In the genomic region with DNA sequence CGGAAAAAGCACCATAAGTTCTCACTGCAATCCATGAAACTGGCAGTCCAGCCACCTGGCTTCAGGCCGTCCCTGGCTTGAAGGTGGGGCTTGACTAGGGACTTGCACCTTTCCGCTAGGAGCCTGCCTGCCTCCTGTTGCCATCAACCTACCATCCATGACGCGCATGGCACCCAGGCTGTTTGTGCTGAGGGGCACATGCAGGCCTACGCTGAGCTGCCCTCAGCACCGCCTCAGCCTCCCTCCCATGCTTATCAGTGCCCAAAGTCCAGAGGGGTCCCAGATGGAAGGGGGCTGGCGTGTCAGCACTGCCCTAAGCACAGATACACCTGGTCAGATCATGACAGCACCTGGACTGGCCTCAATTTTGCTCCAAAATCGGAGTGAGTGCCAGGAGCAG, we compare ENCODE assay signal across 16 cellular contexts.
"Had no signal": no experiment of that assay in that cellular context is flagged by ENCODE, and none has a peak within 500 bp of the region (broad histone marks: within the 10 kb centered on the region; RNA-seq: fewer than 3 reads in every experiment).

No MANE protein-coding gene starts in this region.

- H3K9me3 ChIP-seq: colonic mucosa, ovary, right atrium auricular region, sigmoid colon, suprapubic skin, thyroid gland had no signal

- FAIRE-seq: endothelial cell of umbilical vein, kidney had no signal

- ATAC-seq: foreskin keratinocyte; left colon; natural killer cell; stimulated activated naive CD8-positive, alpha-beta T cell treated with anti-CD3 and anti-CD28 coated beads, Interleukin-15, Interleukin-2, amounts not matched to agents 100 U/mL and 50 U/mL, for 24 hours had no signal

- DNase-seq: colonic mucosa; effector CD4-positive, alpha-beta T cell; foreskin keratinocyte; kidney; left colon; natural killer cell; nucleus accumbens; ovary; sigmoid colon; stimulated activated CD4-positive, alpha-beta T cell treated with anti-CD3 and anti-CD28 coated beads, Interleukin-12 subunit alpha, Interleukin-12 subunit beta, amount 100 ng/mL, for 4 hours; stimulated activated naive CD8-positive, alpha-beta T cell treated with anti-CD3 and anti-CD28 coated beads, Interleukin-15, Interleukin-2, amounts not matched to agents 100 U/mL and 50 U/mL, for 24 hours; thyroid gland had no signal

- H3K4me1 ChIP-seq: colonic mucosa, foreskin keratinocyte, right atrium auricular region, sigmoid colon, suprapubic skin, thyroid gland had no signal

- H3K27ac ChIP-seq: colonic mucosa, foreskin keratinocyte, ovary, right atrium auricular region, sigmoid colon, skin epidermis, suprapubic skin, thyroid gland had no signal

- H3K27me3 ChIP-seq: colonic mucosa, foreskin keratinocyte, ovary, right atrium auricular region, sigmoid colon, suprapubic skin, thyroid gland had no signal

- H3K36me3 ChIP-seq: colonic mucosa, ovary, right atrium auricular region, sigmoid colon, suprapubic skin, thyroid gland had no signal

- H3K4me3 ChIP-seq: colonic mucosa, ovary, right atrium auricular region, sigmoid colon, skin epidermis, suprapubic skin, thyroid gland had no signal
